Comparison of ENCODE assay signal across 8 cellular contexts in genomic region chr17:43832976-43833829, GRCh38. TPM values are rescaled to one million over a fixed set of nuclear protein-coding genes. Genes with fewer than 3 reads are reported as not detected.
A peak's percentile ranks its signal among the peaks of the same experiment; 100 is the strongest.
DNase-seq lines count a peak whose midpoint lies in the region; ATAC-seq and TF ChIP-seq lines count a peak whose summit lies in the region.

MPP3 (minus strand) TSS chr17:43833146; CDS start chr17:43831906, 1,240 bp downstream.

- TF ChIP-seq CTCF in SK-N-SH (IDR thresholded peaks at IDR 0.05) (no peak), ascending aorta (IDR thresholded peaks at IDR 0.05) (no peak), left ventricle myocardium inferior (IDR thresholded peaks at IDR 0.05; ENCODE audit: borderline replicate concordance) (no peak)

- no peak within 1 kb of the TSS for H3K18ac ChIP-seq in trophoblast cell (ENCODE audit: low read length)

- ATAC-seq in aorta (ENCODE audit: low FRiP score) (peak; percentile 93), HG03175 (IDR thresholded peaks at IDR 0.05; ENCODE audit: unreplicated experiment) (no peak)

- H3K79me2 ChIP-seq in SK-N-SH (ENCODE audit: insufficient read depth): peaks cover 10% of the 10 kb centered on the region; the same call in 1 of the 2 replicates
- H3K79me2 ChIP-seq in trophoblast cell (ENCODE audit: control insufficient read depth, insufficient read depth, low read length, poor library complexity): no peaks in the 10 kb centered on the region

- no peaks in the 10 kb centered on the region for H3K9me3 Mint-ChIP-seq in CD8-positive, alpha-beta memory T cell

- H3K9me3 ChIP-seq in CD8-positive, alpha-beta memory T cell (ENCODE audit: low read length): no peaks in the 10 kb centered on the region
- H3K9me3 ChIP-seq in SK-N-SH: no peaks in the 10 kb centered on the region
- H3K9me3 ChIP-seq in ascending aorta: no peaks in the 10 kb centered on the region
- peaks cover 6% of the 10 kb centered on the region for H3K9me3 ChIP-seq in left ventricle myocardium inferior (replicated peaks)
- no peaks in the 10 kb centered on the region for H3K9me3 ChIP-seq in trophoblast cell (ENCODE audit: insufficient read depth, low read depth, low read length)
- H3K9me3 ChIP-seq in aorta (ENCODE audit: control insufficient read depth, low read length): no peaks in the 10 kb centered on the region

- peak within 1 kb of the TSS in 5 of 8 donors; percentile 29 to 75 (median 63) for H3K27ac Mint-ChIP-seq in CD8-positive, alpha-beta memory T cell

- TF ChIP-seq EP300 in Ishikawa (IDR thresholded peaks at IDR 0.05; ENCODE audit: borderline replicate concordance): no peak
- no peak for TF ChIP-seq EP300 in SK-N-SH (IDR thresholded peaks at IDR 0.05; ENCODE audit: borderline replicate concordance in 1 of 2, low read depth in 1 of 2, low read length in 1 of 2)

- H3K23ac ChIP-seq in trophoblast cell (ENCODE audit: low read length): no peak within 1 kb of the TSS

- WGBS in SK-N-SH (ENCODE audit: low lambda C conversion rate): 17% methylated on average over 38 of the region's 87 CpGs
- WGBS in trophoblast cell (ENCODE audit: extremely low coverage, insufficient coverage, insufficient read length): no CpG with 5 or more reads among the region's 87 CpGs
- WGBS in aorta, 2 donors: 2% methylated on average over 39 to 87 of the region's 87 CpGs

- H2AFZ ChIP-seq in SK-N-SH (ENCODE audit: low read depth) (peak within 1 kb of the TSS; percentile 94), trophoblast cell (ENCODE audit: insufficient read depth, low read length, poor library complexity) (peak within 1 kb of the TSS; percentile 45)

- H3K9me2 ChIP-seq in SK-N-SH: no peaks in the 10 kb centered on the region

- H4K20me1 ChIP-seq in SK-N-SH (ENCODE audit: insufficient read depth): no peaks in the 10 kb centered on the region

- peaks cover 7 to 27% (median 11%) of the 10 kb centered on the region in 3 donors for H3K4me1 Mint-ChIP-seq in CD8-positive, alpha-beta memory T cell

- H2BK120ac ChIP-seq in trophoblast cell (ENCODE audit: insufficient read depth, low read length, poor library complexity): no peak within 1 kb of the TSS

- peak within 1 kb of the TSS; percentile 78 to 89 (median 82) for H3K4me3 Mint-ChIP-seq in CD8-positive, alpha-beta memory T cell

- CTCF ChIA-PET in CD8-positive, alpha-beta memory T cell (lab: Charles Lee): no interaction called here
- CTCF ChIA-PET in SK-N-SH (lab: Yijun Ruan, JAX): interaction anchor here (1.0 to 3.7 kb wide), 3 partner anchors 13 to 256 kb away, joined by 3 to 33 read pairs (median 3); partner anchors contain the start of gene CD300LG

- no peak within 1 kb of the TSS for H3K4ac ChIP-seq in trophoblast cell (ENCODE audit: low read depth, low read length)

- peaks cover 36 to 48% of the 10 kb centered on the region in 2 donors for H3K27me3 Mint-ChIP-seq in CD8-positive, alpha-beta memory T cell

- H3K4me1 ChIP-seq in CD8-positive, alpha-beta memory T cell (ENCODE audit: insufficient read depth, low read length): peaks cover 8% of the 10 kb centered on the region
- H3K4me1 ChIP-seq in SK-N-SH (ENCODE audit: control insufficient read depth in 1 of 2, insufficient read depth in 2 of 2, low read depth in 1 of 2, low read length in 1 of 2): peaks cover 0 to 9% of the 10 kb centered on the region in 2 experiments; a peak in 1 of 4 replicates
- H3K4me1 ChIP-seq in ascending aorta: peaks cover 0 to 12% of the 10 kb centered on the region in 2 donors
- H3K4me1 ChIP-seq in left ventricle myocardium inferior: peaks cover 53% of the 10 kb centered on the region
- peaks cover 5 to 6% of the 10 kb centered on the region in 2 experiments for H3K4me1 ChIP-seq in trophoblast cell (ENCODE audit: control insufficient read depth in 1 of 2, insufficient read depth in 2 of 2, low read length in 2 of 2)
- no peaks in the 10 kb centered on the region for H3K4me1 ChIP-seq in aorta (ENCODE audit: control insufficient read depth in 1 of 2, insufficient read depth in 2 of 2, low read length in 2 of 2)

- no peak within 1 kb of the TSS for H4K91ac ChIP-seq in trophoblast cell (ENCODE audit: low read depth, low read length)

- intact Hi-C loops in ascending aorta (cut with DNase I) (loop anchor here (1.0 to 2.0 kb wide), 2 partner anchors 13 to 54 kb away; partner anchors contain the start of gene DUSP3), left ventricle myocardium inferior (cut with micrococcal nuclease) (no loop called here), aorta (cut with DNase I) (loop anchor here (5.0 kb wide), 1 partner anchor 51 kb away; the partner anchor contains the start of gene CFAP97D1 (in 2 of the 2))

- POLR2A ChIA-PET in CD8-positive, alpha-beta memory T cell (lab: Charles Lee): no interaction called here
- POLR2A ChIA-PET in SK-N-SH (lab: Yijun Ruan, JAX): interaction anchor here (1.7 kb wide), 1 partner anchor 14 kb away, joined by 4 read pairs; no protein-coding TSS in a partner anchor

- peaks cover 13% of the 10 kb centered on the region for H3K27me3 ChIP-seq in CD8-positive, alpha-beta memory T cell (ENCODE audit: insufficient read depth, low read length, poor library complexity, severe bottlenecking)
- H3K27me3 ChIP-seq in SK-N-SH (ENCODE audit: insufficient read depth) (no peaks in the 10 kb centered on the region), ascending aorta (no peaks in the 10 kb centered on the region), left ventricle myocardium inferior (ENCODE audit: low read depth) (no peaks in the 10 kb centered on the region), trophoblast cell (ENCODE audit: insufficient read depth, low read length) (peaks cover 30% of the 10 kb centered on the region), aorta (ENCODE audit: control insufficient read depth in 1 of 2, insufficient read depth in 2 of 2, low read length in 1 of 2) (no peaks in the 10 kb centered on the region)

- no peak within 1 kb of the TSS for H2BK12ac ChIP-seq in trophoblast cell (ENCODE audit: low read length)

- no peak within 1 kb of the TSS for H2BK5ac ChIP-seq in trophoblast cell (ENCODE audit: low read depth, low read length, poor library complexity)

- H3K4me2 ChIP-seq in SK-N-SH (peak within 1 kb of the TSS; percentile 93), trophoblast cell (ENCODE audit: low read length) (peak within 1 kb of the TSS; percentile 91)

- no peak within 1 kb of the TSS for H3K14ac ChIP-seq in trophoblast cell (ENCODE audit: low read length)

- no peak within 1 kb of the TSS for H3K27ac ChIP-seq in CD8-positive, alpha-beta memory T cell (ENCODE audit: low read depth, low read length)
- H3K27ac ChIP-seq in SK-N-SH (ENCODE audit: low read depth in 2 of 2, low read length in 1 of 2) (peak within 1 kb of the TSS; percentile 38 to 62; a peak in 2 of 4 replicates), ascending aorta (peak within 1 kb of the TSS; percentile 73 to 79), left ventricle myocardium inferior (replicated peaks) (peak within 1 kb of the TSS; percentile 93), trophoblast cell (ENCODE audit: low read depth, low read length) (no peak within 1 kb of the TSS), aorta (ENCODE audit: low read depth in 1 of 2, low read length in 2 of 2) (no peak within 1 kb of the TSS)

- no peaks in the 10 kb centered on the region for H3F3A ChIP-seq in SK-N-SH (replicated peaks; ENCODE audit: insufficient read depth)

- H4K8ac ChIP-seq in trophoblast cell (ENCODE audit: low read depth, low read length): no peak within 1 kb of the TSS

- H3K36me3 Mint-ChIP-seq in CD8-positive, alpha-beta memory T cell: no peaks in the 10 kb centered on the region

- peak within 1 kb of the TSS; percentile 56 for H3K4me3 ChIP-seq in CD8-positive, alpha-beta memory T cell (ENCODE audit: low read length)
- H3K4me3 ChIP-seq in SK-N-SH (ENCODE audit: low read depth in 2 of 2, low read length in 1 of 2) (peak within 1 kb of the TSS; percentile 59 to 83), ascending aorta (peak within 1 kb of the TSS; percentile 91 to 96), left ventricle myocardium inferior (peak within 1 kb of the TSS; percentile 78), trophoblast cell (ENCODE audit: low read depth, low read length) (peak within 1 kb of the TSS; percentile 77), aorta (ENCODE audit: low read length in 2 of 2) (peak within 1 kb of the TSS; percentile 74 to 75)

- no peak within 1 kb of the TSS for H4K12ac ChIP-seq in trophoblast cell (ENCODE audit: low read depth, low read length)

- no peaks in the 10 kb centered on the region for H3K79me1 ChIP-seq in trophoblast cell (ENCODE audit: low read length)

- no peaks in the 10 kb centered on the region for H3K36me3 ChIP-seq in CD8-positive, alpha-beta memory T cell (ENCODE audit: insufficient read depth, low read length)
- H3K36me3 ChIP-seq in SK-N-SH (replicated peaks in 1 of 2; ENCODE audit: control insufficient read depth in 1 of 2, insufficient read depth in 2 of 2, low read length in 1 of 2): peaks cover 9 to 22% of the 10 kb centered on the region in 2 experiments
- H3K36me3 ChIP-seq in ascending aorta: peaks cover 10 to 19% of the 10 kb centered on the region in 2 donors
- H3K36me3 ChIP-seq in left ventricle myocardium inferior: peaks cover 29% of the 10 kb centered on the region
- H3K36me3 ChIP-seq in trophoblast cell (ENCODE audit: control insufficient read depth in 1 of 2, insufficient read depth in 2 of 2, low read length in 2 of 2): no peaks in the 10 kb centered on the region
- peaks cover 0 to 4% of the 10 kb centered on the region in 2 donors for H3K36me3 ChIP-seq in aorta (ENCODE audit: control insufficient read depth in 1 of 2, insufficient read depth in 2 of 2, low read length in 1 of 2)

- peak within 1 kb of the TSS; percentile 85 for H3K9ac ChIP-seq in SK-N-SH
- H3K9ac ChIP-seq in trophoblast cell (ENCODE audit: low read length): no peak within 1 kb of the TSS

- TF ChIP-seq RAD21 in Ishikawa (IDR thresholded peaks at IDR 0.05; ENCODE audit: low read depth) (no peak), SK-N-SH (IDR thresholded peaks at IDR 0.05; ENCODE audit: low read length) (no peak)

- peak; percentile 27 to 60 (median 40) for DNase-seq in CD8-positive, alpha-beta memory T cell
- DNase-seq in SK-N-SH: peak; percentile 97
- peak in 1 of 2 donors; percentile 81 for DNase-seq in ascending aorta (ENCODE audit: low spot score in 2 of 2)
- DNase-seq in left ventricle myocardium inferior: peak; percentile 76
- peak; percentile 64 to 70 for DNase-seq in trophoblast cell
- DNase-seq in aorta: peak; percentile 68 to 90

- no peak within 1 kb of the TSS for H2AK5ac ChIP-seq in trophoblast cell (ENCODE audit: low read length)

TF ChIP-seq in Ishikawa, 13 proteins besides CTCF, POLR2A, EP300 and RAD21 (continues in another document):
- TF ChIP-seq TCF12 (IDR thresholded peaks at IDR 0.05; ENCODE audit: low read depth): no peak; the same call in 1 of the 2 replicates

TF ChIP-seq in SK-N-SH, 30 proteins besides CTCF, POLR2A, EP300 and RAD21 (continues in another document):
- no peak for TF ChIP-seq YY1 (IDR thresholded peaks at IDR 0.05; ENCODE audit: low read depth)

RNA-seq across cellular contexts. Expression of gene MPP3, which starts in this region (rescaled TPM):
- total RNA-seq in CD8-positive, alpha-beta memory T cell: under 1 TPM in 1 of 2 experiments, not detected in 1; 0.15 TPM
- not detected for polyA plus RNA-seq in CD8-positive, alpha-beta memory T cell
- polyA plus RNA-seq in SK-N-SH (2012; rRNA removed) (12.5 and 14.1 TPM in 2 replicates), aorta (10 to 100 TPM in 1 of 2 donors, 1 to 10 TPM in 1; 3.1 to 25.2 TPM)
- 3.9 and 6.1 TPM in 2 replicates for polyA plus RNA-seq in SK-N-SH (2012; cell fraction: cytosol; rRNA removed)
- polyA plus RNA-seq in SK-N-SH (2012; cell fraction: nucleus; rRNA removed): 77.4 and 80.4 TPM in 2 replicates
- total RNA-seq in ascending aorta (37.0 TPM), left ventricle myocardium inferior (35.2 TPM), aorta (10 to 100 TPM; 14.6 to 15.7 TPM)
- polyA plus RNA-seq in trophoblast cell (2013): 0.76 and 0.86 TPM in 2 replicates

Comparison
In these comparisons a context has a peak if more than half of its experiments do, and no peak if none do; other contexts are left out.
1. RNA of gene MPP3 (total RNA-seq): 37.0 TPM in ascending aorta (single experiment), 35.2 TPM in left ventricle myocardium inferior (single experiment) and 14.6 to 15.7 TPM in aorta; 0.15 TPM in CD8-positive, alpha-beta memory T cell; every median in the first group is over 10 times any median in the second.
2. Peak in DNase-seq and H3K4me3 ChIP-seq in CD8-positive, alpha-beta memory T cell; RNA of the gene not detected or under 1 TPM.
3. H3K27ac ChIP-seq: peak in SK-N-SH (2 of 2), ascending aorta (2 of 2) and left ventricle myocardium inferior (single experiment); none in CD8-positive, alpha-beta memory T cell (single experiment), trophoblast cell (single experiment) and aorta (0 of 2).
4. Peak in every context shown above with its lines, with median percentiles within 50 percentile points of each other: H3K4me3 ChIP-seq.